ENCODE assay signal across 1 cellular context in the genomic region with DNA sequence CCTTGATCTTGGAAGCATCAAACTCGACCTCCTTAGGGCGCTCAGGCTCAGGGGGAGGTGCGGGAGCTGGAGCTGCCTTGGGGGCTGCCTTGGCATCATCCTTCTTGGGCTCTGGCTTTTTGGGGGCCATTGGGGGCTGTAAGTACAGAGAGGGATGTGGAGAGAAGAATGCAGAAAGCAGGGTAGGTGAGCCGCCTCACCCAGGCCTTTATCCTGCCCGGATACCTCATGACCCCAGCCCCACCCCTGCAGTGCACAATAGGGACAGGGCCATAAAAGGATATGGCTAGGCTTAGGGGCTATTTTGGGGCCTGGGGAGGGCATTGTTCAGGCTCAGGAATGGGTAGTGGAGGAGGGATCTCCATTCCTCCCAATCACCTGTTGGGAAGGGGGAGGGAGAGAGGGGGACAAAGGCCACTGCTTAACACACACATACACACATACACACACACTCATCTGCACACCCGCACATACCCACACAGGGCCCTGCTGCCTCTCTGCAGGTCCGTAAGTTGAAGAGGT.
TF ChIP-seq lines count a peak whose summit lies in the region.

A gene (minus strand): TSS at position 184 of the 522 bp plus-strand sequence. CDS start 54 bp downstream, at position 130.

TF ChIP-seq in IMR-90, 13 proteins besides CTCF, POLR2A, EP300 and RAD21:
- no peak for TF ChIP-seq BHLHE40 (IDR thresholded peaks at IDR 0.05; ENCODE audit: low read depth, low read length)
- no peak for TF ChIP-seq SMC3 (IDR thresholded peaks at IDR 0.05; ENCODE audit: low read depth, low read length)
- no peak for TF ChIP-seq CEBPB (IDR thresholded peaks at IDR 0.05; ENCODE audit: low read depth, low read length)
- TF ChIP-seq FOS (IDR thresholded peaks at IDR 0.05; ENCODE audit: low read depth, low read length), result no peak
